In the genomic region with DNA sequence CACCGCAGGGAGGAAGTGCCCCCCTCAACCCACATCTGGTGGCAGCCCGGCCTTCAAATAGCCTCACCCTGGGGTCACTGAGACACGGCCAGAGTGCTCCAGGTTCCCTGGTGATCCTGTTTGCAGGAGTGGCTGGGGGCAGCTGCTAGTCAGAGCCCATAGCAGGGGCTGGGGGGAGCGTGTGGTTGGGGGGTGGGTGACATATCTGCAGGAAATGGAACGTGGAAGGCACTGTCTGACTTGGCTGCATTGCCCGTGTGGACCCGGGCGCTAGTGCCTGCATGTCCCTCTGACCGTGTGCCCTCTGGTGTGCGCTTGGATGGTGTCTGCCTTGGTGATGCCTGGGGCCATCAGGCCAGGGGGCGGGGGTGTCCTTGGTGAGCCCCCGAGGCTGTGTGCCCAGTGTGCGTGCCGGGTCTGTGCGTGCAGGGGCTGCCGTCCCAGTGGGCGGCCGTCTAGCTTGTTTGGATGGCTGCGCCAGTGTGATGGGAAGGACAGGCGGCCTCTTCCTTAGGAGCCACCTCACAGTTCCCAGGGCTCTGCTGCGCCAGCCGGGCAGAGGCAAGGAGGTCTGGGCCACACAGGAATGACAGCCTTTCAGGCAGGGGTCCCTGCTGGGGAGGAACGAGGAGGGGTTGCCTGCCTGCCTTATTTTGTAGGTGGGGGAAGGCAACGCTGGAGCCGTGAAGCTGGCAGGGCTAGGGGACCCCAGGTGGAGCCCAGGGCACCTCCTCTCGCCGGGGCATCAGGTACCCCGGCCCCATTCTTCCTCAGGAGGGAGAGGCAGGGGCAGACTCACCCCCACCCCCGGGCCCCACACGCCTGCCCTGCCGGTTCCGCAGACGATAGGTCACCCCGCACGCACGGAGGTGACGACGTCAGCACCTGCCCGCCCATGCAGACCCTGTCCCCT, we compare ENCODE assay signal across 1 cellular context.
A peak's percentile ranks its signal among the peaks of the same experiment; 100 is the strongest.
TF ChIP-seq lines count a peak whose summit lies in the region.

No MANE protein-coding gene starts in this region.

TF ChIP-seq in SK-N-SH treated with all-trans-retinoic acid at 6 μM for 48 hours, 23 proteins besides CTCF, POLR2A, EP300 and RAD21 (continued from another document):
- TF ChIP-seq, protein P1, sequence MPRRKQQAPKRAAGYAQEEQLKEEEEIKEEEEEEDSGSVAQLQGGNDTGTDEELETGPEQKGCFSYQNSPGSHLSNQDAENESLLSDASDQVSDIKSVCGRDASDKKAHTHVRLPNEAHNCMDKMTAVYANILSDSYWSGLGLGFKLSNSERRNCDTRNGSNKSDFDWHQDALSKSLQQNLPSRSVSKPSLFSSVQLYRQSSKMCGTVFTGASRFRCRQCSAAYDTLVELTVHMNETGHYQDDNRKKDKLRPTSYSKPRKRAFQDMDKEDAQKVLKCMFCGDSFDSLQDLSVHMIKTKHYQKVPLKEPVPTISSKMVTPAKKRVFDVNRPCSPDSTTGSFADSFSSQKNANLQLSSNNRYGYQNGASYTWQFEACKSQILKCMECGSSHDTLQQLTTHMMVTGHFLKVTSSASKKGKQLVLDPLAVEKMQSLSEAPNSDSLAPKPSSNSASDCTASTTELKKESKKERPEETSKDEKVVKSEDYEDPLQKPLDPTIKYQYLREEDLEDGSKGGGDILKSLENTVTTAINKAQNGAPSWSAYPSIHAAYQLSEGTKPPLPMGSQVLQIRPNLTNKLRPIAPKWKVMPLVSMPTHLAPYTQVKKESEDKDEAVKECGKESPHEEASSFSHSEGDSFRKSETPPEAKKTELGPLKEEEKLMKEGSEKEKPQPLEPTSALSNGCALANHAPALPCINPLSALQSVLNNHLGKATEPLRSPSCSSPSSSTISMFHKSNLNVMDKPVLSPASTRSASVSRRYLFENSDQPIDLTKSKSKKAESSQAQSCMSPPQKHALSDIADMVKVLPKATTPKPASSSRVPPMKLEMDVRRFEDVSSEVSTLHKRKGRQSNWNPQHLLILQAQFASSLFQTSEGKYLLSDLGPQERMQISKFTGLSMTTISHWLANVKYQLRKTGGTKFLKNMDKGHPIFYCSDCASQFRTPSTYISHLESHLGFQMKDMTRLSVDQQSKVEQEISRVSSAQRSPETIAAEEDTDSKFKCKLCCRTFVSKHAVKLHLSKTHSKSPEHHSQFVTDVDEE (CRISPR knock-in tag; IDR thresholded peaks at IDR 0.05) = 0 out of 2 replicates have a peak, but pooled peaks have one; percentile 17
- TF ChIP-seq GLIS3 (CRISPR knock-in tag; IDR thresholded peaks at IDR 0.05) = no peak
